14 cellular contexts compared by ENCODE assay signal in genomic region chr17:42303694-42304093, GRCh38. TPM values are rescaled to one million over a fixed set of nuclear protein-coding genes. Genes with fewer than 3 reads are reported as not detected.
A peak's percentile ranks its signal among the peaks of the same experiment; 100 is the strongest.
DNase-seq lines count a peak whose midpoint lies in the region; ATAC-seq lines count a peak whose summit lies in the region.
"Had no signal": no experiment of that assay in that cellular context is flagged by ENCODE, and none has a peak within 500 bp of the region (broad histone marks: within the 10 kb centered on the region; RNA-seq: fewer than 3 reads in every experiment).

No MANE protein-coding gene starts in this region.

- H3K9me3 Mint-ChIP-seq in activated CD4-positive, alpha-beta T cell treated with anti-CD3 and anti-CD28 coated beads, Interleukin-2, amount 10 ng/mL, durations not matched to agents 24 days and 14 days, result no peaks in the 10 kb centered on the region
- H3K9me3 Mint-ChIP-seq in stimulated activated naive CD8-positive, alpha-beta T cell treated with anti-CD3 and anti-CD28 coated beads, Interleukin-15, Interleukin-2, amounts not matched to agents 100 ng/mL and 50 ng/mL, for 24 hours, result no peaks in the 10 kb centered on the region
- H3K9me3 Mint-ChIP-seq in naive thymus-derived CD4-positive, alpha-beta T cell, result no peaks in the 10 kb centered on the region
- H3K9me3 Mint-ChIP-seq: CD8-positive, alpha-beta memory T cell; IgD-negative memory B cell had no signal

- H3K4me3 ChIP-seq in naive thymus-derived CD4-positive, alpha-beta T cell (ENCODE audit: low read length), result no peak overlapping the region

- no peaks in the 10 kb centered on the region for H3K27me3 Mint-ChIP-seq in activated CD4-positive, alpha-beta T cell treated with anti-CD3 and anti-CD28 coated beads, Interleukin-2, amount 10 ng/mL, durations not matched to agents 24 days and 14 days
- no peaks in the 10 kb centered on the region for H3K27me3 Mint-ChIP-seq in stimulated activated naive CD8-positive, alpha-beta T cell treated with anti-CD3 and anti-CD28 coated beads, Interleukin-15, Interleukin-2, amounts not matched to agents 100 ng/mL and 50 ng/mL, for 24 hours
- H3K27me3 Mint-ChIP-seq in naive thymus-derived CD4-positive, alpha-beta T cell, result no peaks in the 10 kb centered on the region
- H3K27me3 Mint-ChIP-seq: CD8-positive, alpha-beta memory T cell; IgD-negative memory B cell had no signal

- H3K27ac ChIP-seq in naive thymus-derived CD4-positive, alpha-beta T cell (ENCODE audit: low read depth, low read length), result no peak overlapping the region

- no peak for DNase-seq in activated CD4-positive, alpha-beta T cell treated with anti-CD3 and anti-CD28 coated beads, Interleukin-2, amount 10 ng/mL, durations not matched to agents 24 days and 14 days
- DNase-seq in activated CD4-positive, alpha-beta T cell treated with anti-CD3 and anti-CD28 coated beads for 48 hours, result no peak
- no peak for DNase-seq in stimulated activated naive CD8-positive, alpha-beta T cell treated with anti-CD3 and anti-CD28 coated beads, Interleukin-15, Interleukin-2, amounts not matched to agents 100 U/mL and 50 U/mL, for 24 hours
- no peak for DNase-seq in naive thymus-derived CD4-positive, alpha-beta T cell
- DNase-seq in NCI-H2029 treated with DMSO at 0.1 percent for 48 hours (lab: John Stamatoyannopoulos, UW), result no peak
- no peak for DNase-seq in T-helper 2 cell
- DNase-seq: CD8-positive, alpha-beta memory T cell; DND-41; HCEC 1CT; NCI-H187; NCI-H526 treated with DMSO at 0.1 percent for 48 hours had no signal

- no peaks in the 10 kb centered on the region for H3K9me3 ChIP-seq in naive thymus-derived CD4-positive, alpha-beta T cell (ENCODE audit: control insufficient read depth in 2 of 3, low read length in 3 of 3)

- POLR2A ChIA-PET in naive thymus-derived CD4-positive, alpha-beta T cell (lab: Charles Lee), result interaction anchor here (0.9 to 1.2 kb wide), 3 partner anchors 16 to 110 kb away, joined by 3 to 4 read pairs (median 3); partner anchors contain the start of genes GHDC and STAT5A

- no peak for ATAC-seq in stimulated activated naive CD8-positive, alpha-beta T cell treated with anti-CD3 and anti-CD28 coated beads, Interleukin-15, Interleukin-2, amounts not matched to agents 100 U/mL and 50 U/mL, for 24 hours
- ATAC-seq in naive thymus-derived CD4-positive, alpha-beta T cell, result no peak
- no peak for ATAC-seq in GM18870 (IDR thresholded peaks at IDR 0.05; ENCODE audit: unreplicated experiment)

- H3K27ac Mint-ChIP-seq in activated CD4-positive, alpha-beta T cell treated with anti-CD3 and anti-CD28 coated beads, Interleukin-2, amount 10 ng/mL, durations not matched to agents 24 days and 14 days, result peak overlapping the region; percentile 29
- H3K27ac Mint-ChIP-seq in stimulated activated naive CD8-positive, alpha-beta T cell treated with anti-CD3 and anti-CD28 coated beads, Interleukin-15, Interleukin-2, amounts not matched to agents 100 ng/mL and 50 ng/mL, for 24 hours, result peak overlapping the region; percentile 26
- peak overlapping the region; percentile 6 to 81 (median 44) for H3K27ac Mint-ChIP-seq in naive thymus-derived CD4-positive, alpha-beta T cell

- peak overlapping the region; percentile 3 for H3K4me3 Mint-ChIP-seq in activated CD4-positive, alpha-beta T cell treated with anti-CD3 and anti-CD28 coated beads, Interleukin-2, amount 10 ng/mL, durations not matched to agents 24 days and 14 days
- H3K4me3 Mint-ChIP-seq in stimulated activated naive CD8-positive, alpha-beta T cell treated with anti-CD3 and anti-CD28 coated beads, Interleukin-15, Interleukin-2, amounts not matched to agents 100 ng/mL and 50 ng/mL, for 24 hours, result no peak overlapping the region
- H3K4me3 Mint-ChIP-seq in naive thymus-derived CD4-positive, alpha-beta T cell, result no peak overlapping the region
- H3K4me3 Mint-ChIP-seq: CD8-positive, alpha-beta memory T cell; IgD-negative memory B cell had no signal

- CTCF ChIA-PET in naive thymus-derived CD4-positive, alpha-beta T cell (lab: Charles Lee), result interaction anchor here (0.6 to 1.5 kb wide), 7 partner anchors 9 to 102 kb away, joined by 3 to 6 read pairs (median 4); no protein-coding TSS in a partner anchor

- peaks cover 0 to 68% (median 24%) of the 10 kb centered on the region in 3 experiments for H3K36me3 ChIP-seq in naive thymus-derived CD4-positive, alpha-beta T cell (ENCODE audit: control insufficient read depth in 2 of 3, insufficient read depth in 3 of 3, low read length in 3 of 3)

- H3K36me3 Mint-ChIP-seq in activated CD4-positive, alpha-beta T cell treated with anti-CD3 and anti-CD28 coated beads, Interleukin-2, amount 10 ng/mL, durations not matched to agents 24 days and 14 days (ENCODE audit: low read depth), result peaks cover 73% of the 10 kb centered on the region
- peaks cover 65% of the 10 kb centered on the region for H3K36me3 Mint-ChIP-seq in stimulated activated naive CD8-positive, alpha-beta T cell treated with anti-CD3 and anti-CD28 coated beads, Interleukin-15, Interleukin-2, amounts not matched to agents 100 ng/mL and 50 ng/mL, for 24 hours (ENCODE audit: low read depth)
- H3K36me3 Mint-ChIP-seq in naive thymus-derived CD4-positive, alpha-beta T cell, result peaks cover 15 to 55% (median 28%) of the 10 kb centered on the region in 5 donors

- peaks cover 20% of the 10 kb centered on the region for H3K4me1 Mint-ChIP-seq in activated CD4-positive, alpha-beta T cell treated with anti-CD3 and anti-CD28 coated beads, Interleukin-2, amount 10 ng/mL, durations not matched to agents 24 days and 14 days
- H3K4me1 Mint-ChIP-seq in stimulated activated naive CD8-positive, alpha-beta T cell treated with anti-CD3 and anti-CD28 coated beads, Interleukin-15, Interleukin-2, amounts not matched to agents 100 ng/mL and 50 ng/mL, for 24 hours (ENCODE audit: low read depth), result peaks cover 19% of the 10 kb centered on the region
- peaks cover 18 to 54% (median 38%) of the 10 kb centered on the region in 7 donors for H3K4me1 Mint-ChIP-seq in naive thymus-derived CD4-positive, alpha-beta T cell
- H3K4me1 Mint-ChIP-seq: IgD-negative memory B cell had no signal

- no peaks in the 10 kb centered on the region for H3K27me3 ChIP-seq in naive thymus-derived CD4-positive, alpha-beta T cell (ENCODE audit: control insufficient read depth in 2 of 2, insufficient read depth in 2 of 2, low read length in 2 of 2)

- peaks cover 0 to 13% of the 10 kb centered on the region in 2 donors for H3K4me1 ChIP-seq in naive thymus-derived CD4-positive, alpha-beta T cell (ENCODE audit: control insufficient read depth in 2 of 2, insufficient read depth in 2 of 2, low read length in 2 of 2)

- intact Hi-C loops in activated CD4-positive, alpha-beta T cell treated with anti-CD3 and anti-CD28 coated beads, Interleukin-2, amount 10 ng/mL, durations not matched to agents 24 days and 14 days (cut with micrococcal nuclease), result no loop called here
- intact Hi-C loops in naive thymus-derived CD4-positive, alpha-beta T cell (cut with micrococcal nuclease), result no loop called here

RNA-seq across cellular contexts. Expression of gene STAT5A, which starts 15.4 kb away (rescaled TPM):
- 346 and 348 TPM in 2 replicates for total RNA-seq in activated CD4-positive, alpha-beta T cell treated with anti-CD3 and anti-CD28 coated beads, Interleukin-2, amount 10 ng/mL, durations not matched to agents 24 days and 14 days
- total RNA-seq in naive thymus-derived CD4-positive, alpha-beta T cell, result 100 to 1,000 TPM; 111 to 162 (median 150) TPM
- polyA plus RNA-seq in naive thymus-derived CD4-positive, alpha-beta T cell, result 100 to 1,000 TPM in 1 of 2 donors, 10 to 100 TPM in 1; 72.8 to 150 TPM

RNA-seq across cellular contexts. Expression of gene STAT5B, which starts 27.5 kb away (rescaled TPM):
- total RNA-seq in activated CD4-positive, alpha-beta T cell treated with anti-CD3 and anti-CD28 coated beads, Interleukin-2, amount 10 ng/mL, durations not matched to agents 24 days and 14 days, result 184 and 189 TPM in 2 replicates
- total RNA-seq in naive thymus-derived CD4-positive, alpha-beta T cell, result 100 to 1,000 TPM; 143 to 192 (median 183) TPM
- polyA plus RNA-seq in naive thymus-derived CD4-positive, alpha-beta T cell, result 100 to 1,000 TPM in 1 of 2 donors, 10 to 100 TPM in 1; 98.0 to 135 TPM
